1 cellular context compared by ENCODE assay signal in the genomic region with DNA sequence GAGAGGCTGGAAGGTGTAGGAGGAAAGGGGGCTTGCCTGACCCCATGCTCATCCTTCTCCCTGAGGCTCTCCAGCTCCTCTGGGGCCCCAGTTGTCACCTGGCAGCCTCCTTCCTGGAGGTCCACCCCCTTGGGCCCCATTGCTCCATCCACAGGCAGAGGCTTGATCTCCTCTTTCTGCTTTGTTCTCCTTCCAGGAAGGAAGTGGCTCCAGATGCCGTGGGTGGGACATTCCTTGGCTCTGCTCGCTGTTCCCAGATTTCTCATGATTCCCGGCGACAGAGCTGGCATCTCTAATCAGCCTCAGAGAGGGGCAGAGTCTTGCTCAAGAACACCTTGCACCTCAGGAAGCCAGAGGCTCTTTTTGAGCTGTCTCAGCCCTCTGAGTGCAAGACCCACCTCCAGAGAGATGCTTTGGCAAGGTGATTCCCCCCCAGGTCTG.
TF ChIP-seq lines count a peak whose summit lies in the region.

No MANE protein-coding gene starts in this region.

TF ChIP-seq in SK-N-SH, 30 proteins besides CTCF, POLR2A, EP300 and RAD21 (continued from another document):
- TF ChIP-seq, protein P1, sequence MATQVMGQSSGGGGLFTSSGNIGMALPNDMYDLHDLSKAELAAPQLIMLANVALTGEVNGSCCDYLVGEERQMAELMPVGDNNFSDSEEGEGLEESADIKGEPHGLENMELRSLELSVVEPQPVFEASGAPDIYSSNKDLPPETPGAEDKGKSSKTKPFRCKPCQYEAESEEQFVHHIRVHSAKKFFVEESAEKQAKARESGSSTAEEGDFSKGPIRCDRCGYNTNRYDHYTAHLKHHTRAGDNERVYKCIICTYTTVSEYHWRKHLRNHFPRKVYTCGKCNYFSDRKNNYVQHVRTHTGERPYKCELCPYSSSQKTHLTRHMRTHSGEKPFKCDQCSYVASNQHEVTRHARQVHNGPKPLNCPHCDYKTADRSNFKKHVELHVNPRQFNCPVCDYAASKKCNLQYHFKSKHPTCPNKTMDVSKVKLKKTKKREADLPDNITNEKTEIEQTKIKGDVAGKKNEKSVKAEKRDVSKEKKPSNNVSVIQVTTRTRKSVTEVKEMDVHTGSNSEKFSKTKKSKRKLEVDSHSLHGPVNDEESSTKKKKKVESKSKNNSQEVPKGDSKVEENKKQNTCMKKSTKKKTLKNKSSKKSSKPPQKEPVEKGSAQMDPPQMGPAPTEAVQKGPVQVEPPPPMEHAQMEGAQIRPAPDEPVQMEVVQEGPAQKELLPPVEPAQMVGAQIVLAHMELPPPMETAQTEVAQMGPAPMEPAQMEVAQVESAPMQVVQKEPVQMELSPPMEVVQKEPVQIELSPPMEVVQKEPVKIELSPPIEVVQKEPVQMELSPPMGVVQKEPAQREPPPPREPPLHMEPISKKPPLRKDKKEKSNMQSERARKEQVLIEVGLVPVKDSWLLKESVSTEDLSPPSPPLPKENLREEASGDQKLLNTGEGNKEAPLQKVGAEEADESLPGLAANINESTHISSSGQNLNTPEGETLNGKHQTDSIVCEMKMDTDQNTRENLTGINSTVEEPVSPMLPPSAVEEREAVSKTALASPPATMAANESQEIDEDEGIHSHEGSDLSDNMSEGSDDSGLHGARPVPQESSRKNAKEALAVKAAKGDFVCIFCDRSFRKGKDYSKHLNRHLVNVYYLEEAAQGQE (IDR thresholded peaks at IDR 0.05; ENCODE audit: low read depth, low read length): no peak
- TF ChIP-seq EZH2phosphoT487 (IDR thresholded peaks at IDR 0.05; ENCODE audit: borderline replicate concordance, low read depth) (no peak), TEAD4 (IDR thresholded peaks at IDR 0.05; ENCODE audit: borderline replicate concordance, insufficient read depth) (no peak), TCF12 (IDR thresholded peaks at IDR 0.05) (peak; percentile 20; the same call in 1 of the 2 replicates), NRF1 (IDR thresholded peaks at IDR 0.05; ENCODE audit: low read depth, low read length) (no peak), TAF1 (IDR thresholded peaks at IDR 0.05; ENCODE audit: borderline replicate concordance, low read depth, low read length) (no peak)
